ENCODE assay signal across 2 cellular contexts in the genomic region with DNA sequence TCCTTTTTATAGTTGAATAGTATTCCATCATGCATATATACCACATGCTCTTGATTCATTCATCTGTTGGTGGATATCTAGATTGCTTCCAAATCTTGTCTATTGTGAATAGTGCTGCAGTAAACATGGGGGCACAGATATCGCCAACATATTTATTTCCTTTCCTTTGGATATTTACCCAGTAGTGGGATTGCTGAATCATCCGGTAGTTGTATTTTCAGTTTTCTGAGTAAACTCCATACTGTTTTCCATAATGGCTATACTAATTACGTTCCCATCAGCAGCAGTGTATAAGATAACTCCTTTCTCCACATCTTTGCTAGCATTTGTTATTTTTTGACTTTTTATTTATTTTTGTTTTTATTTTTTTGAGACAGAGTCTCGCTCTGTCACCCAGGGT.
TF ChIP-seq lines count a peak whose summit lies in the region.

No MANE protein-coding gene starts in this region.

TF ChIP-seq in GM23338, 12 proteins besides CTCF, POLR2A, EP300 and RAD21 (continues in another document):
- TF ChIP-seq ZNF331 (CRISPR knock-in tag; IDR thresholded peaks at IDR 0.05; ENCODE audit: low read depth) (no peak), EZH2 (IDR thresholded peaks at IDR 0.05; ENCODE audit: low read depth, unreplicated experiment) (no peak), NANOG (IDR thresholded peaks at IDR 0.05; ENCODE audit: borderline replicate concordance) (no peak), CREB1 (CRISPR knock-in tag; IDR thresholded peaks at IDR 0.05; ENCODE audit: low read depth) (no peak), JUNB (IDR thresholded peaks at IDR 0.05; ENCODE audit: unreplicated experiment) (no peak), STAT1 (IDR thresholded peaks at IDR 0.05; ENCODE audit: unreplicated experiment) (no peak), EZH2phosphoT487 (IDR thresholded peaks at IDR 0.05; ENCODE audit: unreplicated experiment) (no peak), ZNF114 (CRISPR knock-in tag; IDR thresholded peaks at IDR 0.05) (no peak)
- TF ChIP-seq, protein P1, sequence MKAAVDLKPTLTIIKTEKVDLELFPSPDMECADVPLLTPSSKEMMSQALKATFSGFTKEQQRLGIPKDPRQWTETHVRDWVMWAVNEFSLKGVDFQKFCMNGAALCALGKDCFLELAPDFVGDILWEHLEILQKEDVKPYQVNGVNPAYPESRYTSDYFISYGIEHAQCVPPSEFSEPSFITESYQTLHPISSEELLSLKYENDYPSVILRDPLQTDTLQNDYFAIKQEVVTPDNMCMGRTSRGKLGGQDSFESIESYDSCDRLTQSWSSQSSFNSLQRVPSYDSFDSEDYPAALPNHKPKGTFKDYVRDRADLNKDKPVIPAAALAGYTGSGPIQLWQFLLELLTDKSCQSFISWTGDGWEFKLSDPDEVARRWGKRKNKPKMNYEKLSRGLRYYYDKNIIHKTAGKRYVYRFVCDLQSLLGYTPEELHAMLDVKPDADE (IDR thresholded peaks at IDR 0.05) = no peak
- TF ChIP-seq, protein P2, sequence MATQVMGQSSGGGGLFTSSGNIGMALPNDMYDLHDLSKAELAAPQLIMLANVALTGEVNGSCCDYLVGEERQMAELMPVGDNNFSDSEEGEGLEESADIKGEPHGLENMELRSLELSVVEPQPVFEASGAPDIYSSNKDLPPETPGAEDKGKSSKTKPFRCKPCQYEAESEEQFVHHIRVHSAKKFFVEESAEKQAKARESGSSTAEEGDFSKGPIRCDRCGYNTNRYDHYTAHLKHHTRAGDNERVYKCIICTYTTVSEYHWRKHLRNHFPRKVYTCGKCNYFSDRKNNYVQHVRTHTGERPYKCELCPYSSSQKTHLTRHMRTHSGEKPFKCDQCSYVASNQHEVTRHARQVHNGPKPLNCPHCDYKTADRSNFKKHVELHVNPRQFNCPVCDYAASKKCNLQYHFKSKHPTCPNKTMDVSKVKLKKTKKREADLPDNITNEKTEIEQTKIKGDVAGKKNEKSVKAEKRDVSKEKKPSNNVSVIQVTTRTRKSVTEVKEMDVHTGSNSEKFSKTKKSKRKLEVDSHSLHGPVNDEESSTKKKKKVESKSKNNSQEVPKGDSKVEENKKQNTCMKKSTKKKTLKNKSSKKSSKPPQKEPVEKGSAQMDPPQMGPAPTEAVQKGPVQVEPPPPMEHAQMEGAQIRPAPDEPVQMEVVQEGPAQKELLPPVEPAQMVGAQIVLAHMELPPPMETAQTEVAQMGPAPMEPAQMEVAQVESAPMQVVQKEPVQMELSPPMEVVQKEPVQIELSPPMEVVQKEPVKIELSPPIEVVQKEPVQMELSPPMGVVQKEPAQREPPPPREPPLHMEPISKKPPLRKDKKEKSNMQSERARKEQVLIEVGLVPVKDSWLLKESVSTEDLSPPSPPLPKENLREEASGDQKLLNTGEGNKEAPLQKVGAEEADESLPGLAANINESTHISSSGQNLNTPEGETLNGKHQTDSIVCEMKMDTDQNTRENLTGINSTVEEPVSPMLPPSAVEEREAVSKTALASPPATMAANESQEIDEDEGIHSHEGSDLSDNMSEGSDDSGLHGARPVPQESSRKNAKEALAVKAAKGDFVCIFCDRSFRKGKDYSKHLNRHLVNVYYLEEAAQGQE (IDR thresholded peaks at IDR 0.05; ENCODE audit: unreplicated experiment) = no peak

TF ChIP-seq in GM12878, 131 proteins besides CTCF, POLR2A, EP300 and RAD21:
- TF ChIP-seq ZSCAN29 (IDR thresholded peaks at IDR 0.05) = no peak
- TF ChIP-seq, protein P3, sequence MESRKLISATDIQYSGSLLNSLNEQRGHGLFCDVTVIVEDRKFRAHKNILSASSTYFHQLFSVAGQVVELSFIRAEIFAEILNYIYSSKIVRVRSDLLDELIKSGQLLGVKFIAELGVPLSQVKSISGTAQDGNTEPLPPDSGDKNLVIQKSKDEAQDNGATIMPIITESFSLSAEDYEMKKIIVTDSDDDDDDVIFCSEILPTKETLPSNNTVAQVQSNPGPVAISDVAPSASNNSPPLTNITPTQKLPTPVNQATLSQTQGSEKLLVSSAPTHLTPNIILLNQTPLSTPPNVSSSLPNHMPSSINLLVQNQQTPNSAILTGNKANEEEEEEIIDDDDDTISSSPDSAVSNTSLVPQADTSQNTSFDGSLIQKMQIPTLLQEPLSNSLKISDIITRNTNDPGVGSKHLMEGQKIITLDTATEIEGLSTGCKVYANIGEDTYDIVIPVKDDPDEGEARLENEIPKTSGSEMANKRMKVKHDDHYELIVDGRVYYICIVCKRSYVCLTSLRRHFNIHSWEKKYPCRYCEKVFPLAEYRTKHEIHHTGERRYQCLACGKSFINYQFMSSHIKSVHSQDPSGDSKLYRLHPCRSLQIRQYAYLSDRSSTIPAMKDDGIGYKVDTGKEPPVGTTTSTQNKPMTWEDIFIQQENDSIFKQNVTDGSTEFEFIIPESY (IDR thresholded peaks at IDR 0.05) = no peak
- no peak for TF ChIP-seq SIX5 (IDR thresholded peaks at IDR 0.05; ENCODE audit: low read depth, low read length, severe bottlenecking)
- no peak for TF ChIP-seq ETV6 (conservative IDR thresholded peaks at IDR 0.05 in 1 of 2, IDR thresholded peaks at IDR 0.05 in 1 of 2; ENCODE audit: borderline replicate concordance in 1 of 2, low read depth in 1 of 2)
- TF ChIP-seq, protein P4, sequence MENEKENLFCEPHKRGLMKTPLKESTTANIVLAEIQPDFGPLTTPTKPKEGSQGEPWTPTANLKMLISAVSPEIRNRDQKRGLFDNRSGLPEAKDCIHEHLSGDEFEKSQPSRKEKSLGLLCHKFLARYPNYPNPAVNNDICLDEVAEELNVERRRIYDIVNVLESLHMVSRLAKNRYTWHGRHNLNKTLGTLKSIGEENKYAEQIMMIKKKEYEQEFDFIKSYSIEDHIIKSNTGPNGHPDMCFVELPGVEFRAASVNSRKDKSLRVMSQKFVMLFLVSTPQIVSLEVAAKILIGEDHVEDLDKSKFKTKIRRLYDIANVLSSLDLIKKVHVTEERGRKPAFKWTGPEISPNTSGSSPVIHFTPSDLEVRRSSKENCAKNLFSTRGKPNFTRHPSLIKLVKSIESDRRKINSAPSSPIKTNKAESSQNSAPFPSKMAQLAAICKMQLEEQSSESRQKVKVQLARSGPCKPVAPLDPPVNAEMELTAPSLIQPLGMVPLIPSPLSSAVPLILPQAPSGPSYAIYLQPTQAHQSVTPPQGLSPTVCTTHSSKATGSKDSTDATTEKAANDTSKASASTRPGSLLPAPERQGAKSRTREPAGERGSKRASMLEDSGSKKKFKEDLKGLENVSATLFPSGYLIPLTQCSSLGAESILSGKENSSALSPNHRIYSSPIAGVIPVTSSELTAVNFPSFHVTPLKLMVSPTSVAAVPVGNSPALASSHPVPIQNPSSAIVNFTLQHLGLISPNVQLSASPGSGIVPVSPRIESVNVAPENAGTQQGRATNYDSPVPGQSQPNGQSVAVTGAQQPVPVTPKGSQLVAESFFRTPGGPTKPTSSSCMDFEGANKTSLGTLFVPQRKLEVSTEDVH (IDR thresholded peaks at IDR 0.05; ENCODE audit: low read depth, partially characterized antibody) = no peak
- TF ChIP-seq STAT3 (IDR thresholded peaks at IDR 0.05; ENCODE audit: low read depth, low read length) = no peak
- no peak for TF ChIP-seq FOXK2 (IDR thresholded peaks at IDR 0.05)
- TF ChIP-seq EZH2 (IDR thresholded peaks at IDR 0.05; ENCODE audit: borderline replicate concordance, control insufficient read depth, low read depth, low read length) = no peak
